Comparison of ENCODE assay signal across 8 cellular contexts in the genomic region with DNA sequence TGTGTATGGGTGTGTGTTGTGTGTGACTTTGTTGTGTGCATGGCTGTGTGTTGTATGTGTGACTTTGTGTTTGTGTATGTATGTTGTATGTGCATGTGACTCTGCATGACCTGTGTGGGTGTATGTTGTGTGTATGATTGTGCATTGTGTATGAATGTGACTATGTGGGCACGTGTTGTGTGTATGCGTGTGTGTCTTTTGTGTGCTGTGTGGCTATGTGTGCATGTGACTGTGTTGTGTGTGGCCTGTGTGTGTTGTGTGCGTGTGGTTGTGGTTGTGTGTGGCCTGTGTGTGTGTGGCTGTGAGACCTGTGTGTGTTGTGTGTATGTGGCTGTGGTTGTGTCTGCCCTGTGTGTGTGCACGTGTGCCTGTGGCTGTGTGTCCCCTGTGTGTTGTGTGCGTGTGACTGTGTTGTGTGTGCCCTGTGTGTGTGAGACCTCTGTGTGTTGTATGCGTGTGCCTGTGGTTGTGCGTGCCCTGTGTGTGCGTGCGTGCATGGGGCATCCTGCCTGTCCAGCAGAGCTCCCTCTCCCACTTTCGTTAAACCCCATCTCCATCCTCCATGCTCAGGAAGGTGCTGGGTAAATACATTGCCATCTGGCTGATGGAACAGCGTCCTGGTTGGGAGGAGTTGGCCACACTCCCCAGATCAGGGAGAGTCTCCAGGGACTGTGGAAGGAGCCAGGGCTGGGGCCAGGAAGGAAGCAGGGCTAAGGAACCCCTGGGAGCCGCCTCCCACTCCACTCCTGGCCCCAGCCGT.
DNase-seq lines count a peak whose midpoint lies in the region; ATAC-seq and TF ChIP-seq lines count a peak whose summit lies in the region.

No MANE protein-coding gene starts in this region.

- H3K27me3 ChIP-seq in sigmoid colon = no peaks in the 10 kb centered on the region

- peak overlapping the region in 3 of 4 donors; percentile 14 to 60 (median 46) for H3K27ac ChIP-seq in sigmoid colon

- intact Hi-C loops in sigmoid colon (cut with DNase I) = no loop called here
- intact Hi-C loops in lower leg skin (cut with DNase I; ENCODE audit: low total_unique reads) = no loop called here

- peaks cover 0 to 36% (median 33%) of the 10 kb centered on the region in 4 donors for H3K4me1 ChIP-seq in sigmoid colon

- no peaks in the 10 kb centered on the region for H3K36me3 ChIP-seq in sigmoid colon

- DNase-seq in EH (ENCODE audit: low read depth) = peak; percentile 49
- DNase-seq in NCI-H446 treated with DMSO at 0.1 percent for 48 hours (lab: John Stamatoyannopoulos, UW) = peak; percentile 63
- DNase-seq in fibroblast of gingiva (ENCODE audit: low read depth) = peak; percentile 65
- DNase-seq in sigmoid colon = peak; percentile 83
- no peak for DNase-seq in lower leg skin (ENCODE audit: low spot score in 2 of 2)
- DNase-seq in activated naive CD4-positive, alpha-beta T cell treated with Interleukin-2 at 50 U/mL for 16 hours = no peak

- no peak for TF ChIP-seq EP300 in sigmoid colon (IDR thresholded peaks at IDR 0.05)

- H3K4me3 ChIP-seq in sigmoid colon (no peak overlapping the region), lower leg skin (ENCODE audit: low read depth, poor library complexity, severe bottlenecking) (no peak overlapping the region)

- TF ChIP-seq CTCF in sigmoid colon (IDR thresholded peaks at IDR 0.05) (peak in 1 of 4 experiments; percentile 5), lower leg skin (IDR thresholded peaks at IDR 0.05) (peak in 1 of 3 donors; percentile 66)

- ATAC-seq in HG02588 (IDR thresholded peaks at IDR 0.05; ENCODE audit: unreplicated experiment) = no peak
- ATAC-seq in HG02571 (IDR thresholded peaks at IDR 0.05; ENCODE audit: unreplicated experiment) = no peak

- 62 to 76% methylated on average over 13 of the region's 13 CpGs for WGBS in sigmoid colon, 2 donors
- 55 to 74% methylated on average over 11 to 12 of the region's 13 CpGs for WGBS in lower leg skin, 2 donors

- no peaks in the 10 kb centered on the region for H3K9me3 ChIP-seq in sigmoid colon

- no peak for TF ChIP-seq POLR2A in sigmoid colon (IDR thresholded peaks at IDR 0.05)
- TF ChIP-seq POLR2A in lower leg skin (IDR thresholded peaks at IDR 0.05) = no peak

Comparison
In these comparisons a context has a peak if more than half of its experiments do, and no peak if none do; other contexts are left out.
1. DNase-seq: peak in EH (single experiment), NCI-H446 treated with DMSO at 0.1 percent for 48 hours (single experiment), fibroblast of gingiva (single experiment) and sigmoid colon (single experiment); none in lower leg skin (0 of 2) and activated naive CD4-positive, alpha-beta T cell treated with Interleukin-2 at 50 U/mL for 16 hours (single experiment).